Comparison of ENCODE assay signal across 8 cellular contexts in genomic region chr14:104680806-104681688, GRCh38. TPM values are rescaled to one million over a fixed set of nuclear protein-coding genes. Genes with fewer than 3 reads are reported as not detected.
DNase-seq lines count a peak whose midpoint lies in the region; ATAC-seq, FAIRE-seq and TF ChIP-seq lines count a peak whose summit lies in the region.

No MANE protein-coding gene starts in this region.

- H3K36me3 ChIP-seq in OCI-LY7 (ENCODE audit: insufficient read depth, low read length) = no peaks in the 10 kb centered on the region
- H3K36me3 ChIP-seq in mesenchymal stem cell (ENCODE audit: control insufficient read depth in 1 of 2, insufficient read depth in 2 of 2, low read depth in 1 of 2, low read length in 2 of 2) = peaks cover 0 to 3% of the 10 kb centered on the region in 2 experiments

- peak overlapping the region in 1 of 2 experiments; percentile 59 for H3K23ac ChIP-seq in mesenchymal stem cell (ENCODE audit: low read length in 2 of 2)

- H3K4ac ChIP-seq in mesenchymal stem cell (ENCODE audit: low read depth in 1 of 2, low read length in 2 of 2) = peak overlapping the region; percentile 89 to 93

- peaks cover 0 to 4% (median 0%) of the 10 kb centered on the region in 7 donors for H3K9me3 Mint-ChIP-seq in CD14-positive monocyte
- no peaks in the 10 kb centered on the region for H3K9me3 Mint-ChIP-seq in endothelial cell (ENCODE audit: unreplicated experiment)
- H3K9me3 Mint-ChIP-seq in natural killer cell treated with Interleukin-12 subunit alpha and Interleukin-12 subunit beta and Interleukin-15 and Interleukin-18, amount 100 ng/mL, for 72 hours = no peaks in the 10 kb centered on the region

- H3K4me3 ChIP-seq in OCI-LY7 (ENCODE audit: low read depth, low read length, poor library complexity, severe bottlenecking) (no peak overlapping the region), mesenchymal stem cell (ENCODE audit: insufficient read depth in 1 of 2, low read depth in 1 of 2, low read length in 2 of 2) (peak overlapping the region in 1 of 2 experiments; percentile 75)

- peak overlapping the region; percentile 98 for H4K91ac ChIP-seq in mesenchymal stem cell (ENCODE audit: low read length)

- DNase-seq in CD14-positive monocyte (ENCODE audit: low spot score) (peak; percentile 84), OCI-LY7 (ENCODE audit: low spot score) (peak; percentile 83), endothelial cell (ENCODE audit: low spot score) (no peak), mesenchymal stem cell (peak; percentile 91), urothelium cell line (ENCODE audit: low spot score) (peak; percentile 60)
- no peak for DNase-seq in natural killer cell treated with Interleukin-12 subunit alpha and Interleukin-12 subunit beta and Interleukin-15 and Interleukin-18, amount 100 ng/mL, for 72 hours (ENCODE audit: low spot score)

- H2BK15ac ChIP-seq in mesenchymal stem cell (ENCODE audit: low read depth, poor library complexity, severe bottlenecking) = peak overlapping the region; percentile 91

- peak overlapping the region; percentile 96 for H2AK5ac ChIP-seq in mesenchymal stem cell (ENCODE audit: low read length, severe bottlenecking)

- H2BK5ac ChIP-seq in mesenchymal stem cell (ENCODE audit: low read depth, low read length, poor library complexity, severe bottlenecking) = peak overlapping the region; percentile 70

- H3K79me2 ChIP-seq in OCI-LY7 (ENCODE audit: insufficient read depth, low read depth, low read length) = no peaks in the 10 kb centered on the region

- POLR2A ChIA-PET in OCI-LY7 (lab: Charles Lee) = interaction anchor here (1.0 to 1.7 kb wide), 3 partner anchors 9 to 25 kb away, joined by 3 to 12 read pairs (median 11); no protein-coding TSS in a partner anchor

- H4K20me1 ChIP-seq in OCI-LY7 (ENCODE audit: insufficient read depth, low read length) = no peaks in the 10 kb centered on the region

- H3K18ac ChIP-seq in mesenchymal stem cell (ENCODE audit: low read depth in 1 of 2, low read length in 2 of 2) = peak overlapping the region; percentile 91 to 97

- ATAC-seq in GM21786 (IDR thresholded peaks at IDR 0.05; ENCODE audit: unreplicated experiment) (peak; percentile 37), GM18873 (IDR thresholded peaks at IDR 0.05; ENCODE audit: low FRiP score, unreplicated experiment) (no peak)
- ATAC-seq in natural killer cell treated with Interleukin-12 subunit alpha and Interleukin-12 subunit beta and Interleukin-15 and Interleukin-18, amount 100 ng/mL, for 72 hours = no peak

- H3K9me2 ChIP-seq in OCI-LY7 (ENCODE audit: insufficient read depth, low read length) = no peaks in the 10 kb centered on the region

- FAIRE-seq in urothelium cell line (lab: Jason Lieb, UNC) = no peak

- H3K4me2 ChIP-seq in OCI-LY7 (ENCODE audit: low read length) (peak overlapping the region; percentile 48), mesenchymal stem cell (ENCODE audit: low read length, poor library complexity, severe bottlenecking) (peak overlapping the region; percentile 5)

- no TSS peak for BruUV-seq in OCI-LY7 (replicated peaks; lab: Mats Ljungman, UMichigan)

- TF ChIP-seq CTCF in CD14-positive monocyte (IDR thresholded peaks at IDR 0.05) (no peak), OCI-LY7 (conservative IDR thresholded peaks at IDR 0.05; ENCODE audit: low read length) (peak; percentile 81), endothelial cell (IDR thresholded peaks at IDR 0.05; ENCODE audit: unreplicated experiment) (no peak)

- peaks cover 48% of the 10 kb centered on the region for H3K4me1 ChIP-seq in OCI-LY7 (ENCODE audit: insufficient read depth, low read length, poor library complexity, severe bottlenecking)
- peaks cover 63% of the 10 kb centered on the region for H3K4me1 ChIP-seq in mesenchymal stem cell (ENCODE audit: control insufficient read depth, insufficient read depth, low read depth, low read length)

- peak overlapping the region; percentile 75 to 99 for H2BK12ac ChIP-seq in mesenchymal stem cell (ENCODE audit: low read length in 2 of 2)

- peak overlapping the region; percentile 87 to 98 (median 96) for H3K27ac Mint-ChIP-seq in CD14-positive monocyte
- H3K27ac Mint-ChIP-seq in endothelial cell (ENCODE audit: unreplicated experiment) = peak overlapping the region; percentile 98
- H3K27ac Mint-ChIP-seq in natural killer cell treated with Interleukin-12 subunit alpha and Interleukin-12 subunit beta and Interleukin-15 and Interleukin-18, amount 100 ng/mL, for 72 hours = no peak overlapping the region

- peak overlapping the region; percentile 90 for H2BK120ac ChIP-seq in mesenchymal stem cell (ENCODE audit: low read depth, low read length)

- intact Hi-C loops in CD14-positive monocyte (cut with micrococcal nuclease) (no loop called here), OCI-LY7 (cut with micrococcal nuclease; ENCODE audit: unreplicated experiment) (loop anchor here (1.0 kb wide), 2 partner anchors 21 to 31 kb away; no protein-coding TSS in a partner anchor)

- peak overlapping the region; percentile 65 to 72 for H3K4me3 Mint-ChIP-seq in CD14-positive monocyte
- peak overlapping the region; percentile 83 for H3K4me3 Mint-ChIP-seq in endothelial cell (ENCODE audit: unreplicated experiment)
- no peak overlapping the region for H3K4me3 Mint-ChIP-seq in natural killer cell treated with Interleukin-12 subunit alpha and Interleukin-12 subunit beta and Interleukin-15 and Interleukin-18, amount 100 ng/mL, for 72 hours

- H3K36me3 Mint-ChIP-seq in CD14-positive monocyte = no peaks in the 10 kb centered on the region
- peaks cover 4% of the 10 kb centered on the region for H3K36me3 Mint-ChIP-seq in endothelial cell (ENCODE audit: low read depth, unreplicated experiment)
- H3K36me3 Mint-ChIP-seq in natural killer cell treated with Interleukin-12 subunit alpha and Interleukin-12 subunit beta and Interleukin-15 and Interleukin-18, amount 100 ng/mL, for 72 hours = no peaks in the 10 kb centered on the region

- H3K9ac ChIP-seq in mesenchymal stem cell (ENCODE audit: low read length) = peak overlapping the region; percentile 88

- peaks cover 7% of the 10 kb centered on the region for H3K79me1 ChIP-seq in mesenchymal stem cell (replicated peaks; ENCODE audit: low read length, poor library complexity, severe bottlenecking)

- 36% methylated on average over 20 of the region's 26 CpGs for WGBS in mesenchymal stem cell

- H3K9me3 ChIP-seq in OCI-LY7 (ENCODE audit: low read length) = no peaks in the 10 kb centered on the region
- no peaks in the 10 kb centered on the region for H3K9me3 ChIP-seq in mesenchymal stem cell (ENCODE audit: control insufficient read depth, low read length)

- H3K14ac ChIP-seq in mesenchymal stem cell (ENCODE audit: low read length in 2 of 2) = peak overlapping the region in 1 of 2 experiments; percentile 53

- H3K27me3 ChIP-seq in mesenchymal stem cell (ENCODE audit: control insufficient read depth in 1 of 2, insufficient read depth in 1 of 2, low read length in 2 of 2) = no peaks in the 10 kb centered on the region

- CTCF ChIA-PET in OCI-LY7 (lab: Charles Lee; ENCODE audit: unreplicated experiment) = interaction anchor here (0.6 to 1.5 kb wide), 3 partner anchors 14 to 25 kb away, joined by 3 to 5 read pairs (median 5); no protein-coding TSS in a partner anchor

- peak overlapping the region; percentile 93 for H4K8ac ChIP-seq in mesenchymal stem cell (ENCODE audit: low read length)

- H3K27ac ChIP-seq in OCI-LY7 (ENCODE audit: low read depth, low read length, poor library complexity, severe bottlenecking) = peak overlapping the region; percentile 52
- peak overlapping the region; percentile 88 for H3K27ac ChIP-seq in mesenchymal stem cell (ENCODE audit: low read length, poor library complexity, severe bottlenecking)

- peak overlapping the region; percentile 61 for H2AFZ ChIP-seq in OCI-LY7 (ENCODE audit: low read length)
- no peak overlapping the region for H2AFZ ChIP-seq in mesenchymal stem cell (ENCODE audit: low read depth, low read length)

- H3K27me3 Mint-ChIP-seq in CD14-positive monocyte (ENCODE audit: low read depth in 3 of 3) (peaks cover under 1 to 10% (median 8%) of the 10 kb centered on the region in 3 donors), endothelial cell (ENCODE audit: unreplicated experiment) (peaks cover 20% of the 10 kb centered on the region)
- peaks cover 8 to 13% of the 10 kb centered on the region in 2 donors for H3K27me3 Mint-ChIP-seq in natural killer cell treated with Interleukin-12 subunit alpha and Interleukin-12 subunit beta and Interleukin-15 and Interleukin-18, amount 100 ng/mL, for 72 hours

- peaks cover 39% of the 10 kb centered on the region for H3K4me1 Mint-ChIP-seq in CD14-positive monocyte
- H3K4me1 Mint-ChIP-seq in endothelial cell (ENCODE audit: unreplicated experiment) = peaks cover 25% of the 10 kb centered on the region
- H3K4me1 Mint-ChIP-seq in natural killer cell treated with Interleukin-12 subunit alpha and Interleukin-12 subunit beta and Interleukin-15 and Interleukin-18, amount 100 ng/mL, for 72 hours (ENCODE audit: low read depth in 2 of 2) = peaks cover 4 to 7% of the 10 kb centered on the region in 2 donors

RNA-seq across cellular contexts. Expression of gene INF2, which starts 8.4 kb away (rescaled TPM):
- 1 to 10 TPM; 2.9 to 3.8 TPM for polyA plus RNA-seq in CD14-positive monocyte
- 32.7 and 39.4 TPM in 2 replicates for total RNA-seq in OCI-LY7 (2014; rRNA removed; shearing (Covaris generic))
- total RNA-seq in OCI-LY7 (2022) = 43.4 and 51.6 TPM in 2 replicates
- total RNA-seq in endothelial cell (ENCODE audit: unreplicated experiment) = 97.2 TPM
- 59.1 TPM for polyA plus RNA-seq in mesenchymal stem cell (2013, experiment 1 of 2)
- polyA plus RNA-seq in mesenchymal stem cell (2013, experiment 2 of 2) = 55.9 TPM
- 10 to 100 TPM; 19.2 to 44.9 TPM for total RNA-seq in natural killer cell treated with Interleukin-12 subunit alpha and Interleukin-12 subunit beta and Interleukin-15 and Interleukin-18, amount 100 ng/mL, for 72 hours

RNA-seq across cellular contexts. Expression of gene ADSS1, which starts 43.0 kb away (rescaled TPM):
- under 1 TPM; 0.61 to 0.64 TPM for polyA plus RNA-seq in CD14-positive monocyte
- total RNA-seq in OCI-LY7 (2014; rRNA removed; shearing (Covaris generic)) = not detected in 2 replicates
- total RNA-seq in OCI-LY7 (2022) = 2.1 and 2.8 TPM in 2 replicates
- 6.1 TPM for total RNA-seq in endothelial cell (ENCODE audit: unreplicated experiment)
- 5.2 TPM for polyA plus RNA-seq in mesenchymal stem cell (2013, experiment 1 of 2)
- polyA plus RNA-seq in mesenchymal stem cell (2013, experiment 2 of 2) = 4.8 TPM
- under 1 TPM; 0.50 to 0.61 TPM for total RNA-seq in natural killer cell treated with Interleukin-12 subunit alpha and Interleukin-12 subunit beta and Interleukin-15 and Interleukin-18, amount 100 ng/mL, for 72 hours

Comparison
In these comparisons a context has a peak if more than half of its experiments do, and no peak if none do; other contexts are left out.
1. DNase-seq: peak in CD14-positive monocyte (single experiment), OCI-LY7 (single experiment), mesenchymal stem cell (single experiment) and urothelium cell line (single experiment); none in endothelial cell (single experiment) and natural killer cell treated with Interleukin-12 subunit alpha and Interleukin-12 subunit beta and Interleukin-15 and Interleukin-18, amount 100 ng/mL, for 72 hours (single experiment).
2. H3K27ac Mint-ChIP-seq: peak in CD14-positive monocyte (7 of 7) and endothelial cell (single experiment); none in natural killer cell treated with Interleukin-12 subunit alpha and Interleukin-12 subunit beta and Interleukin-15 and Interleukin-18, amount 100 ng/mL, for 72 hours (0 of 2).